ENCODE assay signal across 8 cellular contexts in genomic region chr3:185822957-185823279, GRCh38. TPM values are rescaled to one million over a fixed set of nuclear protein-coding genes. Genes with fewer than 3 reads are reported as not detected.
DNase-seq lines count a peak whose midpoint lies in the region; ATAC-seq and TF ChIP-seq lines count a peak whose summit lies in the region.

No MANE protein-coding gene starts in this region.

- no peak for TF ChIP-seq CTCF in neural cell (IDR thresholded peaks at IDR 0.05; ENCODE audit: poor library complexity, severe bottlenecking)

- no peak overlapping the region for H3K27ac Mint-ChIP-seq in CD4-positive, alpha-beta memory T cell

- intact Hi-C loops in CD4-positive, alpha-beta memory T cell (cut with micrococcal nuclease), result loop anchor here (10.0 kb wide), 1 partner anchor 112 kb away; the partner anchor contains the start of gene TRA2B

- H3K27ac ChIP-seq in CD4-positive, alpha-beta memory T cell (ENCODE audit: low read depth, low read length), result no peak overlapping the region
- H3K27ac ChIP-seq in duodenal mucosa (ENCODE audit: low read depth, low read length) (no peak overlapping the region), neural cell (ENCODE audit: low read length) (peak overlapping the region; percentile 92), Karpas-422 (ENCODE audit: low read length) (no peak overlapping the region)

- H3K4me1 ChIP-seq in CD4-positive, alpha-beta memory T cell (ENCODE audit: insufficient read depth, low read length), result peaks cover 12% of the 10 kb centered on the region
- H3K4me1 ChIP-seq in duodenal mucosa (ENCODE audit: control insufficient read depth in 1 of 2, insufficient read depth in 2 of 2, low read length in 2 of 2) (peaks cover 10 to 12% of the 10 kb centered on the region in 2 donors), Karpas-422 (ENCODE audit: low read length) (no peaks in the 10 kb centered on the region)

- POLR2A ChIA-PET in CD4-positive, alpha-beta memory T cell (lab: Charles Lee; ENCODE audit: partially characterized antibody), result no interaction called here

- H2AFZ ChIP-seq in neural cell (ENCODE audit: low read depth, low read length) (no peak overlapping the region), Karpas-422 (ENCODE audit: low read length) (no peak overlapping the region)

- no peak for ATAC-seq in HG03457 (IDR thresholded peaks at IDR 0.05; ENCODE audit: unreplicated experiment)
- ATAC-seq in GM18517 (IDR thresholded peaks at IDR 0.05; ENCODE audit: unreplicated experiment), result no peak

- H3K27me3 Mint-ChIP-seq in CD4-positive, alpha-beta memory T cell, result peaks cover 41 to 48% of the 10 kb centered on the region in 2 donors

- peaks cover 34% of the 10 kb centered on the region for H4K20me1 ChIP-seq in neural cell (ENCODE audit: insufficient read depth)
- no peaks in the 10 kb centered on the region for H4K20me1 ChIP-seq in Karpas-422 (ENCODE audit: insufficient read depth, low read depth, low read length)

- H3K9me3 Mint-ChIP-seq in CD4-positive, alpha-beta memory T cell, result peaks cover 0 to 5% (median 0%) of the 10 kb centered on the region in 8 donors

- H3K79me2 ChIP-seq in neural cell (replicated peaks; ENCODE audit: insufficient read depth, low read length) (peaks cover 79% of the 10 kb centered on the region), Karpas-422 (ENCODE audit: low read length) (no peaks in the 10 kb centered on the region)

- H3K9ac ChIP-seq in duodenal mucosa (ENCODE audit: low read depth in 1 of 2, low read length in 2 of 2) (peak overlapping the region; percentile 57 to 74), neural cell (ENCODE audit: low read length) (peak overlapping the region; percentile 97), Karpas-422 (ENCODE audit: low read length) (no peak overlapping the region)

- H3K4me1 Mint-ChIP-seq in CD4-positive, alpha-beta memory T cell, result peaks cover 5 to 21% (median 11%) of the 10 kb centered on the region in 4 donors

- H3K36me3 Mint-ChIP-seq in CD4-positive, alpha-beta memory T cell, result peaks cover 0 to 1% of the 10 kb centered on the region in 2 donors

- TF ChIP-seq EP300 in neural cell (conservative IDR thresholded peaks at IDR 0.05; ENCODE audit: poor library complexity, severe bottlenecking), result no peak

- peak overlapping the region; percentile 39 to 77 (median 66) for H3K4me3 Mint-ChIP-seq in CD4-positive, alpha-beta memory T cell

- CTCF ChIA-PET in CD4-positive, alpha-beta memory T cell (lab: Charles Lee; ENCODE audit: partially characterized antibody), result no interaction called here

- no peak for DNase-seq in CD4-positive, alpha-beta memory T cell
- DNase-seq in NAMALWA (ENCODE audit: low spot score), result peak; percentile 20
- no peak for DNase-seq in stimulated activated CD4-positive, alpha-beta T cell treated with anti-CD3 and anti-CD28 coated beads, Interleukin-4, amount 100 ng/mL, for 1 hour
- DNase-seq in Karpas-422, result no peak

- H3K27me3 ChIP-seq in CD4-positive, alpha-beta memory T cell (ENCODE audit: insufficient read depth, low read length), result peaks cover 29% of the 10 kb centered on the region
- no peaks in the 10 kb centered on the region for H3K27me3 ChIP-seq in duodenal mucosa (ENCODE audit: control insufficient read depth in 1 of 2, insufficient read depth in 2 of 2, low read length in 2 of 2)
- H3K27me3 ChIP-seq in neural cell (ENCODE audit: insufficient read depth, low read depth, low read length), result no peaks in the 10 kb centered on the region
- H3K27me3 ChIP-seq in Karpas-422 (ENCODE audit: low read length), result no peaks in the 10 kb centered on the region

- no peaks in the 10 kb centered on the region for H3K9me3 ChIP-seq in CD4-positive, alpha-beta memory T cell (ENCODE audit: control insufficient read depth in 1 of 2, low read length in 2 of 2)
- H3K9me3 ChIP-seq in duodenal mucosa (ENCODE audit: control insufficient read depth in 1 of 2, low read length in 2 of 2), result no peaks in the 10 kb centered on the region
- no peaks in the 10 kb centered on the region for H3K9me3 ChIP-seq in neural cell (ENCODE audit: low read length)
- no peaks in the 10 kb centered on the region for H3K9me3 ChIP-seq in Karpas-422 (ENCODE audit: low read length)

- H3K36me3 ChIP-seq in CD4-positive, alpha-beta memory T cell (ENCODE audit: insufficient read depth, low read length), result no peaks in the 10 kb centered on the region
- H3K36me3 ChIP-seq in duodenal mucosa (ENCODE audit: control insufficient read depth in 1 of 2, insufficient read depth in 2 of 2, low read length in 2 of 2), result no peaks in the 10 kb centered on the region
- no peaks in the 10 kb centered on the region for H3K36me3 ChIP-seq in neural cell (ENCODE audit: insufficient read depth, low read length)
- H3K36me3 ChIP-seq in Karpas-422 (ENCODE audit: insufficient read depth, low read length), result no peaks in the 10 kb centered on the region

- peak overlapping the region; percentile 94 for H3K4me2 ChIP-seq in neural cell (ENCODE audit: low read length)
- H3K4me2 ChIP-seq in Karpas-422 (ENCODE audit: low read depth, low read length, poor library complexity, severe bottlenecking), result no peak overlapping the region

- H3K9me2 ChIP-seq in neural cell (ENCODE audit: insufficient read depth, low read length) (no peaks in the 10 kb centered on the region), Karpas-422 (replicated peaks; ENCODE audit: insufficient read depth, low read length) (no peaks in the 10 kb centered on the region)

- H3F3A ChIP-seq in neural cell (ENCODE audit: insufficient read depth, low read length, poor library complexity, severe bottlenecking), result peaks cover 3% of the 10 kb centered on the region

- TF ChIP-seq RAD21 in neural cell (conservative IDR thresholded peaks at IDR 0.05), result no peak

- H3K4me3 ChIP-seq in CD4-positive, alpha-beta memory T cell (ENCODE audit: low read length in 2 of 2), result peak overlapping the region in 1 of 2 donors; percentile 24
- H3K4me3 ChIP-seq in duodenal mucosa (ENCODE audit: low read depth in 1 of 2, low read length in 2 of 2), result peak overlapping the region; percentile 79
- peak overlapping the region; percentile 87 for H3K4me3 ChIP-seq in neural cell (ENCODE audit: low read length)
- H3K4me3 ChIP-seq in Karpas-422 (ENCODE audit: low read length), result no peak overlapping the region

TF ChIP-seq in neural cell, 6 proteins besides CTCF, POLR2A, EP300 and RAD21:
- TF ChIP-seq, protein P1, sequence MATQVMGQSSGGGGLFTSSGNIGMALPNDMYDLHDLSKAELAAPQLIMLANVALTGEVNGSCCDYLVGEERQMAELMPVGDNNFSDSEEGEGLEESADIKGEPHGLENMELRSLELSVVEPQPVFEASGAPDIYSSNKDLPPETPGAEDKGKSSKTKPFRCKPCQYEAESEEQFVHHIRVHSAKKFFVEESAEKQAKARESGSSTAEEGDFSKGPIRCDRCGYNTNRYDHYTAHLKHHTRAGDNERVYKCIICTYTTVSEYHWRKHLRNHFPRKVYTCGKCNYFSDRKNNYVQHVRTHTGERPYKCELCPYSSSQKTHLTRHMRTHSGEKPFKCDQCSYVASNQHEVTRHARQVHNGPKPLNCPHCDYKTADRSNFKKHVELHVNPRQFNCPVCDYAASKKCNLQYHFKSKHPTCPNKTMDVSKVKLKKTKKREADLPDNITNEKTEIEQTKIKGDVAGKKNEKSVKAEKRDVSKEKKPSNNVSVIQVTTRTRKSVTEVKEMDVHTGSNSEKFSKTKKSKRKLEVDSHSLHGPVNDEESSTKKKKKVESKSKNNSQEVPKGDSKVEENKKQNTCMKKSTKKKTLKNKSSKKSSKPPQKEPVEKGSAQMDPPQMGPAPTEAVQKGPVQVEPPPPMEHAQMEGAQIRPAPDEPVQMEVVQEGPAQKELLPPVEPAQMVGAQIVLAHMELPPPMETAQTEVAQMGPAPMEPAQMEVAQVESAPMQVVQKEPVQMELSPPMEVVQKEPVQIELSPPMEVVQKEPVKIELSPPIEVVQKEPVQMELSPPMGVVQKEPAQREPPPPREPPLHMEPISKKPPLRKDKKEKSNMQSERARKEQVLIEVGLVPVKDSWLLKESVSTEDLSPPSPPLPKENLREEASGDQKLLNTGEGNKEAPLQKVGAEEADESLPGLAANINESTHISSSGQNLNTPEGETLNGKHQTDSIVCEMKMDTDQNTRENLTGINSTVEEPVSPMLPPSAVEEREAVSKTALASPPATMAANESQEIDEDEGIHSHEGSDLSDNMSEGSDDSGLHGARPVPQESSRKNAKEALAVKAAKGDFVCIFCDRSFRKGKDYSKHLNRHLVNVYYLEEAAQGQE (IDR thresholded peaks at IDR 0.05; ENCODE audit: borderline replicate concordance), result no peak
- TF ChIP-seq SMC3 (conservative IDR thresholded peaks at IDR 0.05; ENCODE audit: poor library complexity) (no peak), MXI1 (conservative IDR thresholded peaks at IDR 0.05; ENCODE audit: poor library complexity, severe bottlenecking) (no peak), EZH2 (IDR thresholded peaks at IDR 0.05; ENCODE audit: borderline replicate concordance, insufficient read depth, low read length, poor library complexity, severe bottlenecking) (no peak), TAF1 (IDR thresholded peaks at IDR 0.05; ENCODE audit: low read depth) (no peak), POLR2AphosphoS5 (IDR thresholded peaks at IDR 0.05) (no peak)
TF ChIP-seq in neural cell: peak in this region for 0.

RNA-seq across cellular contexts. Expression of gene IGF2BP2, which starts 1.9 kb away (rescaled TPM):
- total RNA-seq in CD4-positive, alpha-beta memory T cell, result not detected
- polyA plus RNA-seq in CD4-positive, alpha-beta memory T cell, result not detected
- polyA plus RNA-seq in neural cell, result 46.6 and 57.8 TPM in 2 replicates
- polyA minus RNA-seq in neural cell, result 127 and 129 TPM in 2 replicates
- total RNA-seq in Karpas-422 (2014; rRNA removed; shearing (Covaris generic); ENCODE audit: low replicate concordance), result 0.18 and 0.67 TPM in 2 replicates
